Comparison of ENCODE assay signal across 18 cellular contexts in the genomic region with DNA sequence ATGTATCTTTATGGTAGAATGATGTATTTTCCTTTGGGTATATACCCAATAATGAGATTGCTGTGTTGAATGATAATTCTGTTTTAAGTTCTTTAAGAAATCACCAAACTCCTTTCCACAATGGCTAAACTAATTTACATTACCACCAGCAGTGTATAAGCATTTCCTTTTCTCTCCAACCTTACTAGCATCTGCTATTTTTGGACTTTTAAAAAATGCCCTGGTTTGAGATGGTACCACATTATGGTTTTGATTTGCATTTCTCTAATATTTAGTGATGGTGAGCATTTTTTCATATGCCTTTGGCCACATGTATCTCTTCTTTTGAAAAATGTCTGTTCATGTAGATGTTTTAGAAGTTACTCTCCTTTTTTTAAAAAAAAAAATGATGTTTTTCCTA.
DNase-seq lines count a peak whose midpoint lies in the region; ATAC-seq and TF ChIP-seq lines count a peak whose summit lies in the region.
"Had no signal": no experiment of that assay in that cellular context is flagged by ENCODE, and none has a peak within 500 bp of the region (broad histone marks: within the 10 kb centered on the region; RNA-seq: fewer than 3 reads in every experiment).

No MANE protein-coding gene starts in this region.

- no peaks in the 10 kb centered on the region for H3K27me3 ChIP-seq in MM.1S (replicated peaks; ENCODE audit: insufficient read depth, low read length)

- H4K20me1 ChIP-seq in MM.1S (ENCODE audit: insufficient read depth, low read length), result no peaks in the 10 kb centered on the region

- H3K4me1 Mint-ChIP-seq in activated naive CD4-positive, alpha-beta T cell treated with anti-CD3 and anti-CD28 coated beads, Interleukin-2, amount 10 ng/mL, durations not matched to agents 7 days and 5 days, result no peaks in the 10 kb centered on the region
- H3K4me1 Mint-ChIP-seq in activated T-helper 1 cell treated with anti-CD3 and anti-CD28 coated beads, Interleukin-12 subunit alpha, Interleukin-12 subunit beta, Interleukin-2, Interleukin-4 antibody, amounts not matched to agents 30 ng/mL and 10 ng/mL and 1 ng/mL, durations not matched to agents 14 hours and 24 hours and 36 hours (ENCODE audit: low read depth), result no peaks in the 10 kb centered on the region
- H3K4me1 Mint-ChIP-seq: CD14-positive monocyte had no signal

- no peaks in the 10 kb centered on the region for H3K27me3 Mint-ChIP-seq in activated naive CD4-positive, alpha-beta T cell treated with anti-CD3 and anti-CD28 coated beads, Interleukin-2, amount 10 ng/mL, durations not matched to agents 7 days and 5 days
- no peaks in the 10 kb centered on the region for H3K27me3 Mint-ChIP-seq in activated T-helper 1 cell treated with anti-CD3 and anti-CD28 coated beads, Interleukin-12 subunit alpha, Interleukin-12 subunit beta, Interleukin-2, Interleukin-4 antibody, amounts not matched to agents 30 ng/mL and 10 ng/mL and 1 ng/mL, durations not matched to agents 14 hours and 24 hours and 36 hours (ENCODE audit: insufficient read depth)
- H3K27me3 Mint-ChIP-seq: IgD-negative memory B cell had no signal

- H3K4me3 ChIP-seq in GM12865 (ENCODE audit: low read depth, low read length) (no peak overlapping the region), MM.1S (ENCODE audit: low read length) (no peak overlapping the region)
- H3K4me3 ChIP-seq: HAP-1 had no signal

- peaks cover 25% of the 10 kb centered on the region for H3K4me1 ChIP-seq in MM.1S (ENCODE audit: low read length)
- H3K4me1 ChIP-seq: HAP-1 had no signal

- intact Hi-C loops in activated T-helper 1 cell treated with anti-CD3 and anti-CD28 coated beads, Interleukin-12 subunit alpha, Interleukin-12 subunit beta, Interleukin-2, Interleukin-4 antibody, amounts not matched to agents 30 ng/mL and 10 ng/mL and 1 ng/mL, durations not matched to agents 14 hours and 24 hours and 36 hours (cut with micrococcal nuclease), result no loop called here

- CTCF ChIA-PET in activated naive CD4-positive, alpha-beta T cell treated with anti-CD3 and anti-CD28 coated beads, Interleukin-2, amount 10 ng/mL, durations not matched to agents 7 days and 5 days (lab: Charles Lee), result no interaction called here

- no peak for TF ChIP-seq CTCF in GM12865 (IDR thresholded peaks at IDR 0.05; ENCODE audit: insufficient read depth, low read depth, low read length, missing control alignments)
- TF ChIP-seq CTCF in MM.1S (IDR thresholded peaks at IDR 0.05; ENCODE audit: low read length), result no peak

- H3K9me2 ChIP-seq in MM.1S (replicated peaks; ENCODE audit: insufficient read depth, low read length), result no peaks in the 10 kb centered on the region

- no peaks in the 10 kb centered on the region for H3K79me2 ChIP-seq in MM.1S (ENCODE audit: low read length)

- H3K9ac ChIP-seq in MM.1S (ENCODE audit: low read length), result no peak overlapping the region

- no peaks in the 10 kb centered on the region for H3K36me3 ChIP-seq in MM.1S (replicated peaks; ENCODE audit: insufficient read depth, low read length)
- H3K36me3 ChIP-seq: HAP-1 had no signal

- H2AFZ ChIP-seq in MM.1S (ENCODE audit: low read length), result no peak overlapping the region

- ATAC-seq in GM18870 (IDR thresholded peaks at IDR 0.05; ENCODE audit: unreplicated experiment) (peak; percentile 51), GM19452 (IDR thresholded peaks at IDR 0.05; ENCODE audit: unreplicated experiment) (peak; percentile 69), HG02763 (IDR thresholded peaks at IDR 0.05; ENCODE audit: unreplicated experiment) (no peak)
- ATAC-seq: CD8-positive, alpha-beta T cell had no signal

- H3K9me3 Mint-ChIP-seq in activated naive CD4-positive, alpha-beta T cell treated with anti-CD3 and anti-CD28 coated beads, Interleukin-2, amount 10 ng/mL, durations not matched to agents 7 days and 5 days, result peaks cover 6% of the 10 kb centered on the region
- H3K9me3 Mint-ChIP-seq in activated T-helper 1 cell treated with anti-CD3 and anti-CD28 coated beads, Interleukin-12 subunit alpha, Interleukin-12 subunit beta, Interleukin-2, Interleukin-4 antibody, amounts not matched to agents 30 ng/mL and 10 ng/mL and 1 ng/mL, durations not matched to agents 14 hours and 24 hours and 36 hours, result peaks cover 27% of the 10 kb centered on the region

- H3K9me3 ChIP-seq in MM.1S (replicated peaks; ENCODE audit: insufficient read depth, low read length), result no peaks in the 10 kb centered on the region
- H3K9me3 ChIP-seq: HAP-1 had no signal

- no peak overlapping the region for H3K4me3 Mint-ChIP-seq in activated naive CD4-positive, alpha-beta T cell treated with anti-CD3 and anti-CD28 coated beads, Interleukin-2, amount 10 ng/mL, durations not matched to agents 7 days and 5 days
- H3K4me3 Mint-ChIP-seq in activated T-helper 1 cell treated with anti-CD3 and anti-CD28 coated beads, Interleukin-12 subunit alpha, Interleukin-12 subunit beta, Interleukin-2, Interleukin-4 antibody, amounts not matched to agents 30 ng/mL and 10 ng/mL and 1 ng/mL, durations not matched to agents 14 hours and 24 hours and 36 hours, result no peak overlapping the region
- H3K4me3 Mint-ChIP-seq: CD14-positive monocyte; CD8-positive, alpha-beta T cell; HFFc6; IgD-negative memory B cell had no signal

- H3K27ac ChIP-seq in MM.1S (ENCODE audit: low read length), result no peak overlapping the region; the same call in 1 of the 2 replicates
- H3K27ac ChIP-seq: 22Rv1 had no signal

- H3K27ac Mint-ChIP-seq in activated naive CD4-positive, alpha-beta T cell treated with anti-CD3 and anti-CD28 coated beads, Interleukin-2, amount 10 ng/mL, durations not matched to agents 7 days and 5 days, result no peak overlapping the region
- H3K27ac Mint-ChIP-seq in activated T-helper 1 cell treated with anti-CD3 and anti-CD28 coated beads, Interleukin-12 subunit alpha, Interleukin-12 subunit beta, Interleukin-2, Interleukin-4 antibody, amounts not matched to agents 30 ng/mL and 10 ng/mL and 1 ng/mL, durations not matched to agents 14 hours and 24 hours and 36 hours, result no peak overlapping the region
- H3K27ac Mint-ChIP-seq: CD14-positive monocyte; CD8-positive, alpha-beta T cell; HFFc6; IgD-negative memory B cell had no signal

- H3K36me3 Mint-ChIP-seq in activated naive CD4-positive, alpha-beta T cell treated with anti-CD3 and anti-CD28 coated beads, Interleukin-2, amount 10 ng/mL, durations not matched to agents 7 days and 5 days, result peaks cover 3% of the 10 kb centered on the region
- H3K36me3 Mint-ChIP-seq in activated T-helper 1 cell treated with anti-CD3 and anti-CD28 coated beads, Interleukin-12 subunit alpha, Interleukin-12 subunit beta, Interleukin-2, Interleukin-4 antibody, amounts not matched to agents 30 ng/mL and 10 ng/mL and 1 ng/mL, durations not matched to agents 14 hours and 24 hours and 36 hours (ENCODE audit: low read depth), result peaks cover 4% of the 10 kb centered on the region

- H3K4me2 ChIP-seq in MM.1S (ENCODE audit: low read depth, low read length), result peak overlapping the region; percentile 7; the same call in 1 of the 2 replicates

- DNase-seq in GM12865 (ENCODE audit: low read depth) (peak; percentile 1), MM.1S (peak; percentile 56)
- DNase-seq in activated naive CD4-positive, alpha-beta T cell treated with anti-CD3 and anti-CD28 coated beads, Interleukin-2, amount 10 ng/mL, durations not matched to agents 7 days and 5 days, result no peak
- no peak for DNase-seq in activated T-helper 1 cell treated with anti-CD3 and anti-CD28 coated beads, Interleukin-12 subunit alpha, Interleukin-12 subunit beta, Interleukin-2, Interleukin-4 antibody, amounts not matched to agents 30 ng/mL and 10 ng/mL and 1 ng/mL, durations not matched to agents 14 hours and 24 hours and 36 hours (ENCODE audit: low spot score)
- DNase-seq: CD8-positive, alpha-beta T cell; COR-L47; DMS153; DMS79 treated with DMSO at 0.1 percent for 48 hours; EL; HFFc6; KG1 had no signal

- H3F3A ChIP-seq in MM.1S (ENCODE audit: insufficient read depth, low read length), result peaks cover 4% of the 10 kb centered on the region; the same call in 1 of the 2 replicates

Comparison
In these comparisons a context has a peak if more than half of its experiments do, and no peak if none do; other contexts are left out.
1. DNase-seq: peak in GM12865 (single experiment) and MM.1S (single experiment); none in activated naive CD4-positive, alpha-beta T cell treated with anti-CD3 and anti-CD28 coated beads, Interleukin-2, amount 10 ng/mL, durations not matched to agents 7 days and 5 days (single experiment) and activated T-helper 1 cell treated with anti-CD3 and anti-CD28 coated beads, Interleukin-12 subunit alpha, Interleukin-12 subunit beta, Interleukin-2, Interleukin-4 antibody, amounts not matched to agents 30 ng/mL and 10 ng/mL and 1 ng/mL, durations not matched to agents 14 hours and 24 hours and 36 hours (single experiment).